ENCODE assay signal across 12 cellular contexts in genomic region chr1:19163261-19163660, GRCh38. TPM values are rescaled to one million over a fixed set of nuclear protein-coding genes. Genes with fewer than 3 reads are reported as not detected.
DNase-seq lines count a peak whose midpoint lies in the region; ATAC-seq and TF ChIP-seq lines count a peak whose summit lies in the region.
"Had no signal": no experiment of that assay in that cellular context is flagged by ENCODE, and none has a peak within 500 bp of the region (broad histone marks: within the 10 kb centered on the region; RNA-seq: fewer than 3 reads in every experiment).

No MANE protein-coding gene starts in this region.

- TF ChIP-seq POLR2A in prostate gland (IDR thresholded peaks at IDR 0.05), result no peak
- no peak for TF ChIP-seq POLR2A in tibial nerve (IDR thresholded peaks at IDR 0.05)

- no TSS peak for BruUV-seq in PC-3 (replicated peaks; lab: Mats Ljungman, UMichigan)

- H3K36me3 ChIP-seq in PC-3 (ENCODE audit: low read depth, low read length) (peaks cover 91% of the 10 kb centered on the region), prostate gland (peaks cover 6 to 48% of the 10 kb centered on the region in 2 donors), tibial nerve (peaks cover 0 to 100% (median 47%) of the 10 kb centered on the region in 3 donors)
- H3K36me3 ChIP-seq: uterus had no signal

- H3K27me3 ChIP-seq in PC-3 (ENCODE audit: low read length) (no peaks in the 10 kb centered on the region), prostate gland (replicated peaks; ENCODE audit: insufficient read depth) (no peaks in the 10 kb centered on the region), tibial nerve (no peaks in the 10 kb centered on the region)
- H3K27me3 ChIP-seq: uterus had no signal

- POLR2A ChIA-PET in PC-3 (lab: Charles Lee; ENCODE audit: unreplicated experiment), result interaction anchor here (0.5 kb wide), 2 partner anchors 11 to 83 kb away, joined by 3 read pairs; no protein-coding TSS in a partner anchor
- POLR2A ChIA-PET in HEK293T (lab: Yijun Ruan, JAX), result no interaction called here

- WGBS in prostate gland, result 11% methylated on average over 1 of the region's 1 CpG
- WGBS in tibial nerve, 2 donors, result 88 to 90% methylated on average over 1 of the region's 1 CpG

- H3K9me3 ChIP-seq in PC-3 (ENCODE audit: low read length) (no peaks in the 10 kb centered on the region), prostate gland (no peaks in the 10 kb centered on the region), tibial nerve (no peaks in the 10 kb centered on the region)
- H3K9me3 ChIP-seq: uterus had no signal

- H3K9ac ChIP-seq in PC-3 (ENCODE audit: low read length), result no peak overlapping the region

- TF ChIP-seq CTCF in PC-3 (conservative IDR thresholded peaks at IDR 0.05; ENCODE audit: low read depth, low read length) (no peak), prostate gland (IDR thresholded peaks at IDR 0.05) (no peak), tibial nerve (IDR thresholded peaks at IDR 0.05) (no peak)

- no peaks in the 10 kb centered on the region for H3K9me2 ChIP-seq in PC-3 (replicated peaks; ENCODE audit: low read length)

- intact Hi-C loops in PC-3 (cut with micrococcal nuclease) (loop anchor here (2.0 kb wide), 1 partner anchor 40 kb away; no protein-coding TSS in a partner anchor), prostate gland (cut with DNase I) (no loop called here)

- H3K4me2 ChIP-seq in PC-3 (ENCODE audit: low read length), result peak overlapping the region; percentile 13

- no peaks in the 10 kb centered on the region for H3F3A ChIP-seq in PC-3 (ENCODE audit: low read length, unreplicated experiment)

- TF ChIP-seq EP300 in tibial nerve (IDR thresholded peaks at IDR 0.05), result no peak

- H3K27ac ChIP-seq in PC-3 (ENCODE audit: low read length), result peak overlapping the region; percentile 45
- H3K27ac ChIP-seq in prostate gland, result no peak overlapping the region
- no peak overlapping the region for H3K27ac ChIP-seq in tibial nerve

- peak; percentile 91 for ATAC-seq in PC-3

- no peaks in the 10 kb centered on the region for H3K79me2 ChIP-seq in PC-3 (ENCODE audit: low read length)

- peaks cover 25% of the 10 kb centered on the region for H4K20me1 ChIP-seq in PC-3 (ENCODE audit: low read length)

- no peak overlapping the region for H3K4me3 ChIP-seq in PC-3 (ENCODE audit: low read length)
- no peak overlapping the region for H3K4me3 ChIP-seq in prostate gland
- no peak overlapping the region for H3K4me3 ChIP-seq in tibial nerve
- H3K4me3 ChIP-seq: uterus had no signal

- no peak overlapping the region for H2AFZ ChIP-seq in PC-3 (ENCODE audit: low read length)

- DNase-seq in Daoy (ENCODE audit: low read depth) (peak; percentile 30), PC-3 (peak; percentile 73), fibroblast of gingiva (ENCODE audit: low read depth) (peak; percentile 87), prostate gland (ENCODE audit: low spot score) (peak; percentile 22), GF-D8 (lab: John Stamatoyannopoulos, UW) (no peak), NCI-H1417 (lab: John Stamatoyannopoulos, UW) (no peak), tibial nerve (ENCODE audit: low spot score in 2 of 2) (no peak), HEK293T (ENCODE audit: extremely low spot score) (no peak)
- DNase-seq: MV-4-11, NCI-H524 treated with DMSO at 0.1 percent for 48 hours, SHP77, uterus had no signal

- H3K4me1 ChIP-seq in PC-3 (ENCODE audit: insufficient read depth, low read length) (peaks cover 44% of the 10 kb centered on the region), prostate gland (replicated peaks) (peaks cover 3% of the 10 kb centered on the region), tibial nerve (no peaks in the 10 kb centered on the region)
- H3K4me1 ChIP-seq: uterus had no signal

- CTCF ChIA-PET in PC-3 (lab: Charles Lee), result interaction anchor here (0.6 to 0.9 kb wide), 3 partner anchors 16 to 1524 kb away, joined by 4 read pairs; no protein-coding TSS in a partner anchor
- CTCF ChIA-PET in HEK293T (lab: Yijun Ruan, JAX), result no interaction called here

TF ChIP-seq in HEK293T, 16 proteins besides CTCF, POLR2A, EP300 and RAD21:
- no peak for TF ChIP-seq CTBP1 (IDR thresholded peaks at IDR 0.05; ENCODE audit: borderline replicate concordance)
- no peak for TF ChIP-seq ELF4 (IDR thresholded peaks at IDR 0.05)
- no peak for TF ChIP-seq FOXM1 (IDR thresholded peaks at IDR 0.05; ENCODE audit: borderline replicate concordance)
- TF ChIP-seq ZNF384 (IDR thresholded peaks at IDR 0.05), result no peak
- no peak for TF ChIP-seq LEF1 (IDR thresholded peaks at IDR 0.05; ENCODE audit: borderline replicate concordance)
- TF ChIP-seq L3MBTL2 (conservative IDR thresholded peaks at IDR 0.05), result no peak
- no peak for TF ChIP-seq FOXA1 (IDR thresholded peaks at IDR 0.05)
- TF ChIP-seq HDGF (IDR thresholded peaks at IDR 0.05; ENCODE audit: borderline replicate concordance), result no peak
- TF ChIP-seq PKNOX1 (IDR thresholded peaks at IDR 0.05), result no peak
- TF ChIP-seq SP1 (IDR thresholded peaks at IDR 0.05), result no peak
- TF ChIP-seq BHLHE40 (IDR thresholded peaks at IDR 0.05; ENCODE audit: borderline replicate concordance), result no peak
- TF ChIP-seq TARDBP (IDR thresholded peaks at IDR 0.05), result no peak
- no peak for TF ChIP-seq NFRKB (IDR thresholded peaks at IDR 0.05)
- no peak for TF ChIP-seq ARNT (IDR thresholded peaks at IDR 0.05)
- no peak for TF ChIP-seq FOXK2 (IDR thresholded peaks at IDR 0.05)
- TF ChIP-seq SUZ12 (IDR thresholded peaks at IDR 0.05), result no peak

RNA-seq across cellular contexts. Expression of gene UBR4, which starts 46.8 kb away (rescaled TPM):
- total RNA-seq in Daoy (2014; rRNA removed; shearing (Covaris generic)), result 45.5 and 49.0 TPM in 2 replicates
- total RNA-seq in PC-3 (2014; rRNA removed) (141 and 224 TPM in 2 replicates), prostate gland (100 to 1,000 TPM in 1 of 2 donors, 10 to 100 TPM in 1; 93.5 to 311 TPM), tibial nerve (100 to 1,000 TPM; 107 to 190 (median 142) TPM)

Comparison
In these comparisons a context has a peak if more than half of its experiments do, and no peak if none do; other contexts are left out.
1. DNase-seq: peak in Daoy (single experiment), PC-3 (single experiment), fibroblast of gingiva (single experiment) and prostate gland (single experiment); none in GF-D8 (single experiment), NCI-H1417 (0 of 3), tibial nerve (0 of 2) and HEK293T (single experiment).